Comparison of ENCODE assay signal across 24 cellular contexts in the genomic region with DNA sequence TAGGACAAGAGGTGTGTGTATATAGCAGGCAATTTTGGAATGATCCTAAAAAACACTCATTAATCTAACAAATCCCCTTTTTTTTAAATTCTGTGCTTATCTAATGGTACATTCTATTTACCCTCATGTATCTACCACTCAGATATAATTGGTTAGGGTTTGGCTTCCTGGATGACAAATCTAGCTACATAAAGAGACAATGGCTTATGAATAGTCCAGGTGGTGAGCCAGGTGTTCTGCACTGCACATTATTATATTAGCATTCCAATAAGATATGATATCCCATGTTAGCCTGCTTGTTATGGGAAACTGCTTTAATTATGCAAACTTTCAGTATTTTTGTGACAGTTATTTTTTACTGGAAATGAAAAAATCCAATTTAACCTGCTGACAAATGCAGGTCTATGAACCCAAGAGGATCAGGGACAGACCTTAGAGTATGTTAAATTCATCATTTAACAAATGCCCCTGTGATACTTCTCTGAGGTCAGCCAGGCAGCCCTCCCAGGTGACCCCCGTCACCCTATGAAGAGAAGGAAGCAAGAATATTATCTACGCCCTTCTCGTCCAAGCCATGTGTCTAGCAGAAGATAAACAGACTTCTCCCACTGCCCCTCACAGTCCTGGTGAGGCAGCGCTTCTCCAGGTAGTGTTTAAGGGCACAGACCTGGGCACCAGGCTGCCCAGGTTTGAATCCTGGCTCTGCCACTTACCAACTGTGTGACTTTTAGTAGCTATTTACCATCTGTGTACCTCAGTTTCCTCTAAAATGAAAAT.
DNase-seq lines count a peak whose midpoint lies in the region; ATAC-seq and TF ChIP-seq lines count a peak whose summit lies in the region.
"Had no signal": no experiment of that assay in that cellular context is flagged by ENCODE, and none has a peak within 500 bp of the region (broad histone marks: within the 10 kb centered on the region; RNA-seq: fewer than 3 reads in every experiment).

No MANE protein-coding gene starts in this region.

- POLR2A ChIA-PET in CD4-positive, alpha-beta T cell (lab: Charles Lee), result no interaction called here

- H3K4me2 ChIP-seq in Loucy (ENCODE audit: low read depth, low read length, poor library complexity, severe bottlenecking), result peak overlapping the region; percentile 73

- no peak overlapping the region for H2AFZ ChIP-seq in Loucy (ENCODE audit: low read length)

- no peak overlapping the region for H3K4me3 Mint-ChIP-seq in CD4-positive, alpha-beta T cell
- H3K4me3 Mint-ChIP-seq: CD8-positive, alpha-beta memory T cell; T-helper 1 cell treated with Interleukin-12 subunit alpha and Interleukin-12 subunit beta and Interleukin-4 antibody, amounts not matched to agents 30 μg/mL and 1 μg/mL, for 36 hours had no signal

- no peaks in the 10 kb centered on the region for H3K9me3 ChIP-seq in Loucy (ENCODE audit: insufficient read depth, low read depth, low read length)
- no peaks in the 10 kb centered on the region for H3K9me3 ChIP-seq in CD4-positive, alpha-beta T cell (ENCODE audit: control insufficient read depth, low read length)
- H3K9me3 ChIP-seq: gastrocnemius medialis had no signal

- H3K36me3 ChIP-seq in Loucy (ENCODE audit: insufficient read depth, low read length), result no peaks in the 10 kb centered on the region
- H3K36me3 ChIP-seq: gastrocnemius medialis, SJCRH30 had no signal

- H3K4me1 Mint-ChIP-seq in CD4-positive, alpha-beta T cell (ENCODE audit: low read depth), result no peaks in the 10 kb centered on the region
- H3K4me1 Mint-ChIP-seq: CD8-positive, alpha-beta memory T cell had no signal

- no peaks in the 10 kb centered on the region for H3F3A ChIP-seq in Loucy (ENCODE audit: low read depth)

- CTCF ChIA-PET in CD4-positive, alpha-beta T cell (lab: Charles Lee), result no interaction called here

- H3K9me2 ChIP-seq in Loucy (replicated peaks; ENCODE audit: low read depth, low read length), result no peaks in the 10 kb centered on the region

- in situ Hi-C loops in KBM-7 (cut with MboI; ENCODE audit: low pct_unique_long_range_greater_than_20kb, low sequenced_read_pairs), result no loop called here

- intact Hi-C loops in CD4-positive, alpha-beta T cell (cut with DNase I, micrococcal nuclease), result no loop called here

- no peaks in the 10 kb centered on the region for H3K27me3 Mint-ChIP-seq in CD4-positive, alpha-beta T cell

- H3K27me3 ChIP-seq in Loucy (ENCODE audit: insufficient read depth, low read length, poor library complexity, severe bottlenecking), result no peaks in the 10 kb centered on the region
- no peaks in the 10 kb centered on the region for H3K27me3 ChIP-seq in CD4-positive, alpha-beta T cell (ENCODE audit: control insufficient read depth, insufficient read depth, low read length)
- H3K27me3 ChIP-seq: gastrocnemius medialis had no signal

- no peaks in the 10 kb centered on the region for H4K20me1 ChIP-seq in Loucy (ENCODE audit: insufficient read depth, low read length, poor library complexity, severe bottlenecking)

- H3K9me3 Mint-ChIP-seq in CD4-positive, alpha-beta T cell, result no peaks in the 10 kb centered on the region
- H3K9me3 Mint-ChIP-seq: CD8-positive, alpha-beta memory T cell; T-helper 1 cell treated with Interleukin-12 subunit alpha and Interleukin-12 subunit beta and Interleukin-4 antibody, amounts not matched to agents 30 μg/mL and 1 μg/mL, for 36 hours had no signal

- no peak for TF ChIP-seq CTCF in Loucy (conservative IDR thresholded peaks at IDR 0.05; ENCODE audit: low read length)
- TF ChIP-seq CTCF in CD4-positive, alpha-beta T cell (IDR thresholded peaks at IDR 0.05), result no peak

- no peak for ATAC-seq in GM21423 (IDR thresholded peaks at IDR 0.05; ENCODE audit: unreplicated experiment)
- ATAC-seq in CD4-positive, alpha-beta T cell (ENCODE audit: poor library complexity), result no peak
- ATAC-seq: esophagus mucosa, gastrocnemius medialis had no signal

- peaks cover 38% of the 10 kb centered on the region for H3K4me1 ChIP-seq in Loucy (ENCODE audit: insufficient read depth, low read length, poor library complexity, severe bottlenecking)
- H3K4me1 ChIP-seq: gastrocnemius medialis had no signal

- no peaks in the 10 kb centered on the region for H3K79me2 ChIP-seq in Loucy (ENCODE audit: insufficient read depth, low read length)

- H3K4me3 ChIP-seq in Loucy (ENCODE audit: low read length, poor library complexity, severe bottlenecking), result no peak overlapping the region
- H3K4me3 ChIP-seq: gastrocnemius medialis, SJCRH30 had no signal

- peak; percentile 30 for DNase-seq in COR-L47 (lab: John Stamatoyannopoulos, UW)
- DNase-seq in NCI-H524 (lab: John Stamatoyannopoulos, UW), result peak; percentile 14 to 52
- peak; percentile 19 for DNase-seq in cerebellum (ENCODE audit: low spot score)
- no peak for DNase-seq in KBM-7
- no peak for DNase-seq in CD4-positive, alpha-beta T cell
- DNase-seq in NK-92 treated with Interleukin-12 subunit alpha and Interleukin-12 subunit beta, amount 100 ng/mL, for 24 hours (lab: John Stamatoyannopoulos, UW), result no peak
- DNase-seq: activated CD4-positive, alpha-beta T cell treated with anti-CD3 and anti-CD28 coated beads, Interleukin-2, amount 50 U/mL, for 1 hour; activated gamma-delta T cell treated with Interleukin-2 at 50 U/mL for 16 hours; activated T-cell treated with anti-CD3 and anti-CD28 coated beads for 4 hours; amniotic stem cell; CD8-positive, alpha-beta memory T cell; central memory CD4-positive, alpha-beta T cell; effector CD8-positive, alpha-beta T cell; gastrocnemius medialis; mammary epithelial cell; NCI-H1092 treated with DMSO at 0.1 percent for 48 hours; NCI-H526 treated with DMSO at 0.1 percent for 48 hours; SJCRH30; stimulated activated CD4-positive, alpha-beta T cell treated with anti-CD3 and anti-CD28 coated beads, Interleukin-12 subunit alpha, Interleukin-12 subunit beta, amount 100 ng/mL, for 4 hours; stimulated activated CD8-positive, alpha-beta memory T cell treated with anti-CD3 and anti-CD28 coated beads, Interleukin-4, amount 100 ng/mL, for 48 hours had no signal

- H3K36me3 Mint-ChIP-seq in CD4-positive, alpha-beta T cell (ENCODE audit: low read depth), result peaks cover 15% of the 10 kb centered on the region
- H3K36me3 Mint-ChIP-seq: CD8-positive, alpha-beta memory T cell had no signal

- H3K27ac ChIP-seq in CD4-positive, alpha-beta T cell (ENCODE audit: low read depth, low read length), result no peak overlapping the region
- H3K27ac ChIP-seq: gastrocnemius medialis, SJCRH30 had no signal

- H3K27ac Mint-ChIP-seq in CD4-positive, alpha-beta T cell, result no peak overlapping the region
- H3K27ac Mint-ChIP-seq: CD8-positive, alpha-beta memory T cell; T-helper 1 cell treated with Interleukin-12 subunit alpha and Interleukin-12 subunit beta and Interleukin-4 antibody, amounts not matched to agents 30 μg/mL and 1 μg/mL, for 36 hours had no signal

- no peak overlapping the region for H3K9ac ChIP-seq in Loucy (ENCODE audit: low read depth, low read length, poor library complexity, severe bottlenecking)

Comparison
In these comparisons a context has a peak if more than half of its experiments do, and no peak if none do; other contexts are left out.
1. DNase-seq: peak in COR-L47 (single experiment), NCI-H524 (2 of 2) and cerebellum (single experiment); none in KBM-7 (single experiment), CD4-positive, alpha-beta T cell (0 of 10) and NK-92 treated with Interleukin-12 subunit alpha and Interleukin-12 subunit beta, amount 100 ng/mL, for 24 hours (single experiment).